In genomic region chr20:44186674-44187053, GRCh38 we compare ENCODE assay signal across 9 cellular contexts. TPM values are rescaled to one million over a fixed set of nuclear protein-coding genes. Genes with fewer than 3 reads are reported as not detected.
A peak's percentile ranks its signal among the peaks of the same experiment; 100 is the strongest.
DNase-seq lines count a peak whose midpoint lies in the region; ATAC-seq and TF ChIP-seq lines count a peak whose summit lies in the region.
"Had no signal": no experiment of that assay in that cellular context is flagged by ENCODE, and none has a peak within 500 bp of the region (broad histone marks: within the 10 kb centered on the region; RNA-seq: fewer than 3 reads in every experiment).

No MANE protein-coding gene starts in this region.

- H3K4me3 Mint-ChIP-seq in endothelial cell (ENCODE audit: unreplicated experiment): peak overlapping the region; percentile 33

- TF ChIP-seq CTCF in Panc1 (IDR thresholded peaks at IDR 0.05): no peak
- no peak for TF ChIP-seq CTCF in endothelial cell (IDR thresholded peaks at IDR 0.05; ENCODE audit: unreplicated experiment)

- H3K27me3 Mint-ChIP-seq in endothelial cell (ENCODE audit: unreplicated experiment): peaks cover 5% of the 10 kb centered on the region

- BruUV-seq in Panc1 (replicated peaks; lab: Mats Ljungman, UMichigan): no TSS peak

- H3K27ac ChIP-seq in Panc1 (ENCODE audit: low read length): no peak overlapping the region; the same call in 1 of the 2 replicates
- peak overlapping the region; percentile 31 to 57 for H3K27ac ChIP-seq in mucosa of rectum (ENCODE audit: low read depth in 2 of 2, low read length in 2 of 2)
- H3K27ac ChIP-seq in thymus (ENCODE audit: low read depth): no peak overlapping the region

- peak overlapping the region; percentile 43 to 69 for H3K4me3 ChIP-seq in Panc1 (ENCODE audit: low read depth in 2 of 2, low read length in 2 of 2)
- H3K4me3 ChIP-seq in mucosa of rectum (ENCODE audit: low read length in 2 of 2): peak overlapping the region; percentile 55 to 57
- H3K4me3 ChIP-seq in thymus (ENCODE audit: low read length): peak overlapping the region; percentile 12

- peaks cover 9% of the 10 kb centered on the region for H3K4me1 ChIP-seq in Panc1 (ENCODE audit: control insufficient read depth, insufficient read depth, low read length)
- peaks cover 4 to 10% of the 10 kb centered on the region in 2 donors for H3K4me1 ChIP-seq in mucosa of rectum (ENCODE audit: control insufficient read depth in 2 of 2, insufficient read depth in 2 of 2, low read length in 2 of 2)
- H3K4me1 ChIP-seq in thymus (ENCODE audit: control insufficient read depth, insufficient read depth, low read length): no peaks in the 10 kb centered on the region

- H3K9ac ChIP-seq in mucosa of rectum (ENCODE audit: low read depth in 1 of 2, low read length in 2 of 2): peak overlapping the region in 1 of 2 donors; percentile 58

- POLR2A ChIA-PET in Panc1 (lab: Charles Lee): no interaction called here

- no peaks in the 10 kb centered on the region for H3K9me3 ChIP-seq in Panc1 (ENCODE audit: control insufficient read depth, insufficient read depth, low read depth, low read length)
- no peaks in the 10 kb centered on the region for H3K9me3 ChIP-seq in mucosa of rectum (ENCODE audit: control insufficient read depth in 2 of 2, low read length in 2 of 2)
- H3K9me3 ChIP-seq in thymus (ENCODE audit: control insufficient read depth): no peaks in the 10 kb centered on the region

- H3K4me1 Mint-ChIP-seq in endothelial cell (ENCODE audit: unreplicated experiment): peaks cover 13% of the 10 kb centered on the region

- ATAC-seq in Panc1: peak; percentile 18
- no peak for ATAC-seq in HG02763 (IDR thresholded peaks at IDR 0.05; ENCODE audit: unreplicated experiment)
- no peak for ATAC-seq in HG03571 (IDR thresholded peaks at IDR 0.05; ENCODE audit: unreplicated experiment)

- H3K27ac Mint-ChIP-seq in endothelial cell (ENCODE audit: unreplicated experiment): no peak overlapping the region
- H3K27ac Mint-ChIP-seq: activated CD4-positive, alpha-beta T cell treated with anti-CD3 and anti-CD28 coated beads, Interleukin-2, amount 10 ng/mL, durations not matched to agents 24 days and 14 days had no signal

- H3K36me3 ChIP-seq in Panc1 (ENCODE audit: control insufficient read depth, insufficient read depth, low read length): no peaks in the 10 kb centered on the region
- H3K36me3 ChIP-seq in mucosa of rectum (ENCODE audit: control insufficient read depth in 2 of 2, insufficient read depth in 2 of 2, low read length in 2 of 2): no peaks in the 10 kb centered on the region
- H3K36me3 ChIP-seq in thymus (ENCODE audit: control insufficient read depth, insufficient read depth): no peaks in the 10 kb centered on the region

- H3K27me3 ChIP-seq in Panc1 (ENCODE audit: control insufficient read depth, insufficient read depth, low read length) (no peaks in the 10 kb centered on the region), mucosa of rectum (ENCODE audit: control insufficient read depth in 2 of 2, insufficient read depth in 2 of 2, low read length in 2 of 2) (peaks cover 0 to 2% of the 10 kb centered on the region in 2 donors), thymus (ENCODE audit: control insufficient read depth, insufficient read depth) (peaks cover 28% of the 10 kb centered on the region)

- CTCF ChIA-PET in Panc1 (lab: Charles Lee): interaction anchor here (0.6 kb wide), 1 partner anchor 245 kb away, joined by 3 read pairs; no protein-coding TSS in a partner anchor

- in situ Hi-C loops in Panc1 (cut with HindIII; ENCODE audit: low pct_unique_long_range_greater_than_20kb, low sequenced_read_pairs): no loop called here

- intact Hi-C loops in Panc1 (cut with micrococcal nuclease; ENCODE audit: unreplicated experiment): no loop called here

- no peaks in the 10 kb centered on the region for H3K36me3 Mint-ChIP-seq in endothelial cell (ENCODE audit: low read depth, unreplicated experiment)

- 25% methylated on average over 14 of the region's 14 CpGs for WGBS in thymus

- no peak for DNase-seq in Panc1 (ENCODE audit: low read depth, low spot score)
- DNase-seq in endothelial cell (ENCODE audit: low spot score): no peak
- DNase-seq in activated naive CD4-positive, alpha-beta T cell (lab: John Stamatoyannopoulos, UW): no peak
- DNase-seq: activated CD4-positive, alpha-beta T cell treated with anti-CD3 and anti-CD28 coated beads, Interleukin-2, amount 10 ng/mL, durations not matched to agents 24 days and 14 days; NCI-H524 had no signal

- no peaks in the 10 kb centered on the region for H3K9me3 Mint-ChIP-seq in endothelial cell (ENCODE audit: unreplicated experiment)
- H3K9me3 Mint-ChIP-seq: activated CD4-positive, alpha-beta T cell treated with anti-CD3 and anti-CD28 coated beads, Interleukin-2, amount 10 ng/mL, durations not matched to agents 24 days and 14 days had no signal

RNA-seq across cellular contexts. Expression of gene JPH2, which starts 0.3 kb away (rescaled TPM):
- total RNA-seq in Panc1 (2021; ENCODE audit: unreplicated experiment) (0.49 TPM), endothelial cell (ENCODE audit: unreplicated experiment) (0.80 TPM)
- polyA plus RNA-seq in Panc1 (2012; ENCODE audit: insufficient read length): 0.27 TPM
- 2.0 TPM for polyA plus RNA-seq in thymus

RNA-seq across cellular contexts. Expression of gene OSER1, which starts 23.9 kb away (rescaled TPM):
- total RNA-seq in Panc1 (2021; ENCODE audit: unreplicated experiment) (37.8 TPM), endothelial cell (ENCODE audit: unreplicated experiment) (28.2 TPM)
- polyA plus RNA-seq in Panc1 (2012; ENCODE audit: insufficient read length): 24.2 TPM
- polyA plus RNA-seq in thymus: 56.7 TPM

Comparison
In these comparisons a context has a peak if more than half of its experiments do, and no peak if none do; other contexts are left out.
1. H3K27ac ChIP-seq: peak in mucosa of rectum (2 of 2); none in Panc1 (single experiment) and thymus (single experiment).
2. Peak in every context shown above with its lines, with median percentiles within 50 percentile points of each other: H3K4me3 ChIP-seq.